1 cellular context compared by ENCODE assay signal in the genomic region with DNA sequence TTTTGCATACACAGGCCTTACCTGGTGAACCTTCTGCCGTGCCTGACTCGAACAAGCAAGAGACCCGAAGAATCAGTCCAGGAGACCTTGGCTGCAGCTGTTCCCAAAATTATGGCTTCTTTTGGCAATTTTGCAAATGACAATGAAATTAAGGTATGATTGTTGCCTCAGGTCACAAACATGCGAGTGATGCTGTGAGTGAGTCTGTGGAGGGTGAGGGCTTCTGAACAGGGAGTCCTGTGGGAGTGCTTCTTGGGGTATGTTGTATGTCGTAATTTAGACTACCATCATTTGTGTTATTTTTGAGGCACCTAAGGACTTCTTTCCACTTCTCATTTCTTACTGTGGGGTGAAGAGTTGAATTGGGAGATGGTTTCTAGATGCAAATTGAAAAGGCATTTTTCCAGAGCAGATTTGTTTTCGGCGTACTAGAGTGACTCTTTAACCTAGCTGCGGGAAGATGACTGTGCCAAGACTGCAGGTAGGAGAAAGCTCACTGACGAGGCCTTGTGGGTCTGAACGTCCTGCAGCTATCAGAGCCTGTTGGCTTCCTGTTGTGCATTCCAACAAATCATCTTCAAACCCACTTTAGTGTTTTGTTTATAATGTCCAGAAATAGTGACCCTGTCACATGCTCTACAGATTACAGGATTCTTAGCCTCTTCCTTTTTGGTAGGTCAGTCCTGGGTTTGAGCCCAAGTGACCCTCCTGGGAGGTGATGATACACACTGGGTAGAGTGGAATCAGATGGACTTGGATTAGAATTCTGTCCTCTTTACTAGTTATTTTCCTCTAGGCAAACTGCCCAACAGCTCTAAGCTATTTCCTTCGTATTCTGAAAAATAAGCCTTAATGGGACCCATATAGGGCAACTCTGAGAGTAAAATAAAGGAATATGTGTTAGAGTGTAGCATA.
TF ChIP-seq lines count a peak whose summit lies in the region.

No MANE protein-coding gene starts in this region.

TF ChIP-seq in IMR-90, 13 proteins besides CTCF, POLR2A, EP300 and RAD21 (continued from another document):
- no peak for TF ChIP-seq ELK1 (IDR thresholded peaks at IDR 0.05; ENCODE audit: borderline replicate concordance, low read depth, low read length)
- no peak for TF ChIP-seq FOS (IDR thresholded peaks at IDR 0.05; ENCODE audit: low read depth, low read length)
- no peak for TF ChIP-seq MXI1 (IDR thresholded peaks at IDR 0.05; ENCODE audit: borderline replicate concordance, low read depth, low read length)
- TF ChIP-seq BHLHE40 (IDR thresholded peaks at IDR 0.05; ENCODE audit: low read depth, low read length) = no peak
- TF ChIP-seq RFX5 (IDR thresholded peaks at IDR 0.05; ENCODE audit: low read depth, low read length) = no peak
- no peak for TF ChIP-seq MAFK (IDR thresholded peaks at IDR 0.05; ENCODE audit: low read depth, low read length)
- no peak for TF ChIP-seq CEBPB (IDR thresholded peaks at IDR 0.05; ENCODE audit: low read depth, low read length)
- no peak for TF ChIP-seq RCOR1 (IDR thresholded peaks at IDR 0.05; ENCODE audit: insufficient replicate concordance, low read length)
- no peak for TF ChIP-seq NFE2L2 (IDR thresholded peaks at IDR 0.05; ENCODE audit: low read depth, low read length)
- TF ChIP-seq CHD1 (IDR thresholded peaks at IDR 0.05; ENCODE audit: low read depth, low read length) = no peak
